25 cellular contexts compared by ENCODE assay signal in the genomic region with DNA sequence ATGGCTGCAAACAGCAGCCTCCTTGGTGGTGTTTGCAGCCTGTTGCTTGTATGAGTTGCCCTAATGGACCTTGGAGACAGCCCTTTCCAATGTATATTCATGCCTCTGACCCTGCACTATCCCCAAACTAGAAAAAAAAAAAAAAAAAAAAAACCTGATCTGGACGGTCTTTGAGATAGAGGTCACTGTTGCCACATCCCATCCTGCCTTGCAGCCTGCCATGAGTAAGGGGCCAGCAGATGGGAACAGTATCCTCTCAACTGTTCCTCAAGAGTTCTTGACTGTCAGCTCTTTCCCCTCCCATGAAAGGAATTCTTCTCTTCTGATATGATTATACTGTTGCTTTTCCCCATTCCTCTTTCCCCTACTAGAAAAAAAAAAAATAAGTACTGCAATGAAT.
"Had no signal": no experiment of that assay in that cellular context is flagged by ENCODE, and none has a peak within 500 bp of the region (broad histone marks: within the 10 kb centered on the region; RNA-seq: fewer than 3 reads in every experiment).

No MANE protein-coding gene starts in this region.

- H3K4me3 Mint-ChIP-seq: dendritic cell treated with granulocyte-macrophage colony-stimulating factor and Interleukin-4, amounts not matched to agents 40 ng/mL and 50 ng/mL, for 4 days; endodermal cell; memory B cell; natural killer cell treated with Interleukin-12 subunit alpha and Interleukin-12 subunit beta and Interleukin-15 and Interleukin-18, amount 100 ng/mL, for 72 hours; neural crest cell; stimulated activated effector memory CD8-positive, alpha-beta T cell treated with anti-CD3 and anti-CD28 coated beads, Interleukin-12 subunit alpha, Interleukin-12 subunit beta, amount 100 ng/mL, for 72 hours had no signal

- ATAC-seq: left ventricle myocardium superior; natural killer cell treated with Interleukin-12 subunit alpha and Interleukin-12 subunit beta and Interleukin-15 and Interleukin-18, amount 100 ng/mL, for 72 hours; sciatic nerve; stimulated activated effector memory CD8-positive, alpha-beta T cell treated with anti-CD3 and anti-CD28 coated beads, Interleukin-12 subunit alpha, Interleukin-12 subunit beta, amount 100 ng/mL, for 72 hours; upper lobe of right lung had no signal

- H3K27ac ChIP-seq: colonic mucosa, esophagus squamous epithelium, parathyroid adenoma, stomach, testis, tibial artery, upper lobe of right lung, uterus had no signal

- DNase-seq: colonic mucosa; effector CD8-positive, alpha-beta T cell; endodermal cell; esophagus squamous epithelium; foreskin melanocyte; left ventricle myocardium superior; stimulated activated CD4-positive, alpha-beta T cell treated with anti-CD3 and anti-CD28 coated beads, Interleukin-2, amount 100 ng/mL, for 24 hours; stimulated activated CD4-positive, alpha-beta T cell treated with anti-CD3 and anti-CD28 coated beads, Interleukin-4, amount 100 ng/mL, for 24 hours; stimulated activated naive CD4-positive, alpha-beta T cell treated with Interleukin-2 at 50 U/mL for 16 hours; stomach; testis; tibial artery; upper lobe of right lung; uterus had no signal

- H3K9me3 Mint-ChIP-seq: dendritic cell treated with granulocyte-macrophage colony-stimulating factor and Interleukin-4, amounts not matched to agents 40 ng/mL and 50 ng/mL, for 4 days; endodermal cell; memory B cell; natural killer cell treated with Interleukin-12 subunit alpha and Interleukin-12 subunit beta and Interleukin-15 and Interleukin-18, amount 100 ng/mL, for 72 hours; neural crest cell; stimulated activated effector memory CD8-positive, alpha-beta T cell treated with anti-CD3 and anti-CD28 coated beads, Interleukin-12 subunit alpha, Interleukin-12 subunit beta, amount 100 ng/mL, for 72 hours had no signal

- H3K27ac Mint-ChIP-seq: dendritic cell treated with granulocyte-macrophage colony-stimulating factor and Interleukin-4, amounts not matched to agents 40 ng/mL and 50 ng/mL, for 4 days; endodermal cell; memory B cell; natural killer cell treated with Interleukin-12 subunit alpha and Interleukin-12 subunit beta and Interleukin-15 and Interleukin-18, amount 100 ng/mL, for 72 hours; progenitor cell of endocrine pancreas; stimulated activated effector memory CD8-positive, alpha-beta T cell treated with anti-CD3 and anti-CD28 coated beads, Interleukin-12 subunit alpha, Interleukin-12 subunit beta, amount 100 ng/mL, for 72 hours had no signal

- H3K36me3 Mint-ChIP-seq: natural killer cell treated with Interleukin-12 subunit alpha and Interleukin-12 subunit beta and Interleukin-15 and Interleukin-18, amount 100 ng/mL, for 72 hours had no signal

- H3K36me3 ChIP-seq: colonic mucosa, tibial artery, upper lobe of right lung, uterus had no signal

- FAIRE-seq: endothelial cell of umbilical vein, keratinocyte had no signal

- H3K4me1 Mint-ChIP-seq: endodermal cell had no signal

- H3K9ac ChIP-seq: parathyroid adenoma had no signal

- H3K4me1 ChIP-seq: colonic mucosa, testis, uterus had no signal

- H2AFZ ChIP-seq: parathyroid adenoma had no signal

- H3K27me3 Mint-ChIP-seq: dendritic cell treated with granulocyte-macrophage colony-stimulating factor and Interleukin-4, amounts not matched to agents 40 ng/mL and 50 ng/mL, for 4 days; memory B cell; natural killer cell treated with Interleukin-12 subunit alpha and Interleukin-12 subunit beta and Interleukin-15 and Interleukin-18, amount 100 ng/mL, for 72 hours; progenitor cell of endocrine pancreas had no signal

- H3K27me3 ChIP-seq: colonic mucosa, esophagus squamous epithelium, stomach, testis, tibial artery, upper lobe of right lung, uterus had no signal

- H3K9me3 ChIP-seq: colonic mucosa, esophagus squamous epithelium, stomach, testis, tibial artery, upper lobe of right lung, uterus had no signal

- H3K79me2 ChIP-seq: parathyroid adenoma had no signal

- H3K4me3 ChIP-seq: colonic mucosa, esophagus squamous epithelium, lung, stomach, testis, tibial artery, upper lobe of right lung, uterus had no signal
